ENCODE assay signal across 1 cellular context in genomic region chr4:55512922-55513571, GRCh38.
TF ChIP-seq lines count a peak whose summit lies in the region.

No MANE protein-coding gene starts in this region.

TF ChIP-seq in HepG2, 621 proteins besides CTCF, POLR2A, EP300 and RAD21:
- TF ChIP-seq FLYWCH1 (CRISPR knock-in tag; IDR thresholded peaks at IDR 0.05) (no peak), RXRA (CRISPR knock-in tag; IDR thresholded peaks at IDR 0.05) (no peak), ZNF616 (CRISPR knock-in tag; IDR thresholded peaks at IDR 0.05; ENCODE audit: low read depth) (no peak), BRF2 (CRISPR knock-in tag; IDR thresholded peaks at IDR 0.05) (no peak), SATB2 (CRISPR knock-in tag; IDR thresholded peaks at IDR 0.05) (no peak), KDM2A (CRISPR knock-in tag; IDR thresholded peaks at IDR 0.05; ENCODE audit: borderline replicate concordance, low read depth) (no peak), CC2D1A (CRISPR knock-in tag; IDR thresholded peaks at IDR 0.05) (no peak), SAFB2 (CRISPR knock-in tag; IDR thresholded peaks at IDR 0.05; ENCODE audit: borderline replicate concordance, low read depth) (no peak), GPBP1L1 (CRISPR knock-in tag; IDR thresholded peaks at IDR 0.05) (no peak), ZNF3 (CRISPR knock-in tag; IDR thresholded peaks at IDR 0.05) (no peak)
